1 cellular context compared by ENCODE assay signal in the genomic region with DNA sequence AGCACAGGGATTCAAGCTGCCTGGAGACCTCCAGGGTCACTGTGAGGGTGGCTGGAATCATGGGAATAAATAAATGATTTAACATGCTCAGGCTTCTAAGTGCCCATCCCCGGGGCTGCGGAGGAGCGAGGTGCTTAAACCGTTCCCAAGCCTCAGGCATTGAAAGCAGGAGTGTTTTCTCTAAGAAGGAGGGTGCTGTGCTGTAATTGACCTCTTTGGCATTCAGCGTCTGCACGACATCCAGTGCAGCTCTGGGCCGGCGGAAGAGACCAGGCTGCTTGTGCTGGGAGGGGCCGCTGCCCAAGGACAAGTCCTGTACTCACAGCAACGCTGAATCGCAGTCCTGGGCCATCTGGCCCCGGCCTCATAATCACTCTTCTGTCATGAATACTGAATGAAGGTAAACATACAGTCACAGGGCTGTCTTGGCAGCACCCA.
A peak's percentile ranks its signal among the peaks of the same experiment; 100 is the strongest.
TF ChIP-seq lines count a peak whose summit lies in the region.

No MANE protein-coding gene starts in this region.

TF ChIP-seq in HepG2, 621 proteins besides CTCF, POLR2A, EP300 and RAD21 (continued from another document and continues in another):
- TF ChIP-seq, protein P1, sequence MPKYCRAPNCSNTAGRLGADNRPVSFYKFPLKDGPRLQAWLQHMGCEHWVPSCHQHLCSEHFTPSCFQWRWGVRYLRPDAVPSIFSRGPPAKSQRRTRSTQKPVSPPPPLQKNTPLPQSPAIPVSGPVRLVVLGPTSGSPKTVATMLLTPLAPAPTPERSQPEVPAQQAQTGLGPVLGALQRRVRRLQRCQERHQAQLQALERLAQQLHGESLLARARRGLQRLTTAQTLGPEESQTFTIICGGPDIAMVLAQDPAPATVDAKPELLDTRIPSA (CRISPR knock-in tag; IDR thresholded peaks at IDR 0.05; ENCODE audit: borderline replicate concordance), result no peak
- TF ChIP-seq RELA (CRISPR knock-in tag; IDR thresholded peaks at IDR 0.05), result no peak
- TF ChIP-seq ZMYM4 (CRISPR knock-in tag; IDR thresholded peaks at IDR 0.05), result no peak
- TF ChIP-seq ZNF253 (CRISPR knock-in tag; IDR thresholded peaks at IDR 0.05; ENCODE audit: borderline replicate concordance), result no peak
- TF ChIP-seq, protein P2, sequence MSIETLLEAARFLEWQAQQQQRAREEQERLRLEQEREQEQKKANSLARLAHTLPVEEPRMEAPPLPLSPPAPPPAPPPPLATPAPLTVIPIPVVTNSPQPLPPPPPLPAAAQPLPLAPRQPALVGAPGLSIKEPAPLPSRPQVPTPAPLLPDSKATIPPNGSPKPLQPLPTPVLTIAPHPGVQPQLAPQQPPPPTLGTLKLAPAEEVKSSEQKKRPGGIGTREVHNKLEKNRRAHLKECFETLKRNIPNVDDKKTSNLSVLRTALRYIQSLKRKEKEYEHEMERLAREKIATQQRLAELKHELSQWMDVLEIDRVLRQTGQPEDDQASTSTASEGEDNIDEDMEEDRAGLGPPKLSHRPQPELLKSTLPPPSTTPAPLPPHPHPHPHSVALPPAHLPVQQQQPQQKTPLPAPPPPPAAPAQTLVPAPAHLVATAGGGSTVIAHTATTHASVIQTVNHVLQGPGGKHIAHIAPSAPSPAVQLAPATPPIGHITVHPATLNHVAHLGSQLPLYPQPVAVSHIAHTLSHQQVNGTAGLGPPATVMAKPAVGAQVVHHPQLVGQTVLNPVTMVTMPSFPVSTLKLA (IDR thresholded peaks at IDR 0.05), result no peak
- no peak for TF ChIP-seq ZNF282 (IDR thresholded peaks at IDR 0.05; ENCODE audit: partially characterized antibody)
- TF ChIP-seq ZNF180 (CRISPR knock-in tag; IDR thresholded peaks at IDR 0.05; ENCODE audit: borderline replicate concordance, low read depth), result no peak
- TF ChIP-seq NR1H2 (CRISPR knock-in tag; IDR thresholded peaks at IDR 0.05; ENCODE audit: borderline replicate concordance, low read depth), result no peak
- TF ChIP-seq, protein P3, sequence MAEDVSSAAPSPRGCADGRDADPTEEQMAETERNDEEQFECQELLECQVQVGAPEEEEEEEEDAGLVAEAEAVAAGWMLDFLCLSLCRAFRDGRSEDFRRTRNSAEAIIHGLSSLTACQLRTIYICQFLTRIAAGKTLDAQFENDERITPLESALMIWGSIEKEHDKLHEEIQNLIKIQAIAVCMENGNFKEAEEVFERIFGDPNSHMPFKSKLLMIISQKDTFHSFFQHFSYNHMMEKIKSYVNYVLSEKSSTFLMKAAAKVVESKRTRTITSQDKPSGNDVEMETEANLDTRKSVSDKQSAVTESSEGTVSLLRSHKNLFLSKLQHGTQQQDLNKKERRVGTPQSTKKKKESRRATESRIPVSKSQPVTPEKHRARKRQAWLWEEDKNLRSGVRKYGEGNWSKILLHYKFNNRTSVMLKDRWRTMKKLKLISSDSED (CRISPR knock-in tag; IDR thresholded peaks at IDR 0.05), result no peak
- no peak for TF ChIP-seq ZNF33B (CRISPR knock-in tag; IDR thresholded peaks at IDR 0.05)
- TF ChIP-seq, protein P4, sequence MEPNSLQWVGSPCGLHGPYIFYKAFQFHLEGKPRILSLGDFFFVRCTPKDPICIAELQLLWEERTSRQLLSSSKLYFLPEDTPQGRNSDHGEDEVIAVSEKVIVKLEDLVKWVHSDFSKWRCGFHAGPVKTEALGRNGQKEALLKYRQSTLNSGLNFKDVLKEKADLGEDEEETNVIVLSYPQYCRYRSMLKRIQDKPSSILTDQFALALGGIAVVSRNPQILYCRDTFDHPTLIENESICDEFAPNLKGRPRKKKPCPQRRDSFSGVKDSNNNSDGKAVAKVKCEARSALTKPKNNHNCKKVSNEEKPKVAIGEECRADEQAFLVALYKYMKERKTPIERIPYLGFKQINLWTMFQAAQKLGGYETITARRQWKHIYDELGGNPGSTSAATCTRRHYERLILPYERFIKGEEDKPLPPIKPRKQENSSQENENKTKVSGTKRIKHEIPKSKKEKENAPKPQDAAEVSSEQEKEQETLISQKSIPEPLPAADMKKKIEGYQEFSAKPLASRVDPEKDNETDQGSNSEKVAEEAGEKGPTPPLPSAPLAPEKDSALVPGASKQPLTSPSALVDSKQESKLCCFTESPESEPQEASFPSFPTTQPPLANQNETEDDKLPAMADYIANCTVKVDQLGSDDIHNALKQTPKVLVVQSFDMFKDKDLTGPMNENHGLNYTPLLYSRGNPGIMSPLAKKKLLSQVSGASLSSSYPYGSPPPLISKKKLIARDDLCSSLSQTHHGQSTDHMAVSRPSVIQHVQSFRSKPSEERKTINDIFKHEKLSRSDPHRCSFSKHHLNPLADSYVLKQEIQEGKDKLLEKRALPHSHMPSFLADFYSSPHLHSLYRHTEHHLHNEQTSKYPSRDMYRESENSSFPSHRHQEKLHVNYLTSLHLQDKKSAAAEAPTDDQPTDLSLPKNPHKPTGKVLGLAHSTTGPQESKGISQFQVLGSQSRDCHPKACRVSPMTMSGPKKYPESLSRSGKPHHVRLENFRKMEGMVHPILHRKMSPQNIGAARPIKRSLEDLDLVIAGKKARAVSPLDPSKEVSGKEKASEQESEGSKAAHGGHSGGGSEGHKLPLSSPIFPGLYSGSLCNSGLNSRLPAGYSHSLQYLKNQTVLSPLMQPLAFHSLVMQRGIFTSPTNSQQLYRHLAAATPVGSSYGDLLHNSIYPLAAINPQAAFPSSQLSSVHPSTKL (CRISPR knock-in tag; IDR thresholded peaks at IDR 0.05), result peak; percentile 82
- TF ChIP-seq ZNF337 (CRISPR knock-in tag; IDR thresholded peaks at IDR 0.05; ENCODE audit: borderline replicate concordance, low read depth), result no peak
- TF ChIP-seq ZNF766 (CRISPR knock-in tag; IDR thresholded peaks at IDR 0.05; ENCODE audit: borderline replicate concordance), result no peak
- TF ChIP-seq, protein P5, sequence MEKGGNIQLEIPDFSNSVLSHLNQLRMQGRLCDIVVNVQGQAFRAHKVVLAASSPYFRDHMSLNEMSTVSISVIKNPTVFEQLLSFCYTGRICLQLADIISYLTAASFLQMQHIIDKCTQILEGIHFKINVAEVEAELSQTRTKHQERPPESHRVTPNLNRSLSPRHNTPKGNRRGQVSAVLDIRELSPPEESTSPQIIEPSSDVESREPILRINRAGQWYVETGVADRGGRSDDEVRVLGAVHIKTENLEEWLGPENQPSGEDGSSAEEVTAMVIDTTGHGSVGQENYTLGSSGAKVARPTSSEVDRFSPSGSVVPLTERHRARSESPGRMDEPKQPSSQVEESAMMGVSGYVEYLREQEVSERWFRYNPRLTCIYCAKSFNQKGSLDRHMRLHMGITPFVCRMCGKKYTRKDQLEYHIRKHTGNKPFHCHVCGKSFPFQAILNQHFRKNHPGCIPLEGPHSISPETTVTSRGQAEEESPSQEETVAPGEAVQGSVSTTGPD (CRISPR knock-in tag; IDR thresholded peaks at IDR 0.05), result no peak
- TF ChIP-seq ZNF629 (CRISPR knock-in tag; conservative IDR thresholded peaks at IDR 0.05), result no peak
- no peak for TF ChIP-seq HES4 (CRISPR knock-in tag; IDR thresholded peaks at IDR 0.05; ENCODE audit: borderline replicate concordance)
- peak; percentile 47 for TF ChIP-seq GABPB1 (CRISPR knock-in tag; IDR thresholded peaks at IDR 0.05)
- TF ChIP-seq, protein P6, sequence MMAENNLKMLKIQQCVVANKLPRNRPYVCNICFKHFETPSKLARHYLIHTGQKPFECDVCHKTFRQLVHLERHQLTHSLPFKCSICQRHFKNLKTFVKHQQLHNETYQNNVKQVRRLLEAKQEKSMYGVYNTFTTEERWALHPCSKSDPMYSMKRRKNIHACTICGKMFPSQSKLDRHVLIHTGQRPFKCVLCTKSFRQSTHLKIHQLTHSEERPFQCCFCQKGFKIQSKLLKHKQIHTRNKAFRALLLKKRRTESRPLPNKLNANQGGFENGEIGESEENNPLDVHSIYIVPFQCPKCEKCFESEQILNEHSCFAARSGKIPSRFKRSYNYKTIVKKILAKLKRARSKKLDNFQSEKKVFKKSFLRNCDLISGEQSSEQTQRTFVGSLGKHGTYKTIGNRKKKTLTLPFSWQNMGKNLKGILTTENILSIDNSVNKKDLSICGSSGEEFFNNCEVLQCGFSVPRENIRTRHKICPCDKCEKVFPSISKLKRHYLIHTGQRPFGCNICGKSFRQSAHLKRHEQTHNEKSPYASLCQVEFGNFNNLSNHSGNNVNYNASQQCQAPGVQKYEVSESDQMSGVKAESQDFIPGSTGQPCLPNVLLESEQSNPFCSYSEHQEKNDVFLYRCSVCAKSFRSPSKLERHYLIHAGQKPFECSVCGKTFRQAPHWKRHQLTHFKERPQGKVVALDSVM (CRISPR knock-in tag; IDR thresholded peaks at IDR 0.05), result no peak
- TF ChIP-seq, protein P7, sequence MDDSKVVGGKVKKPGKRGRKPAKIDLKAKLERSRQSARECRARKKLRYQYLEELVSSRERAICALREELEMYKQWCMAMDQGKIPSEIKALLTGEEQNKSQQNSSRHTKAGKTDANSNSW (CRISPR knock-in tag; IDR thresholded peaks at IDR 0.05; ENCODE audit: borderline replicate concordance), result no peak
- TF ChIP-seq SRSF4 (IDR thresholded peaks at IDR 0.05; ENCODE audit: low read depth, low read length, poor library complexity, severe bottlenecking), result no peak
- peak; percentile 46; the same call in 1 of the 2 replicates for TF ChIP-seq HDAC2 (CRISPR knock-in tag; IDR thresholded peaks at IDR 0.05)
- TF ChIP-seq SALL1 (CRISPR knock-in tag; IDR thresholded peaks at IDR 0.05), result peak; percentile 79
- TF ChIP-seq, protein P8, sequence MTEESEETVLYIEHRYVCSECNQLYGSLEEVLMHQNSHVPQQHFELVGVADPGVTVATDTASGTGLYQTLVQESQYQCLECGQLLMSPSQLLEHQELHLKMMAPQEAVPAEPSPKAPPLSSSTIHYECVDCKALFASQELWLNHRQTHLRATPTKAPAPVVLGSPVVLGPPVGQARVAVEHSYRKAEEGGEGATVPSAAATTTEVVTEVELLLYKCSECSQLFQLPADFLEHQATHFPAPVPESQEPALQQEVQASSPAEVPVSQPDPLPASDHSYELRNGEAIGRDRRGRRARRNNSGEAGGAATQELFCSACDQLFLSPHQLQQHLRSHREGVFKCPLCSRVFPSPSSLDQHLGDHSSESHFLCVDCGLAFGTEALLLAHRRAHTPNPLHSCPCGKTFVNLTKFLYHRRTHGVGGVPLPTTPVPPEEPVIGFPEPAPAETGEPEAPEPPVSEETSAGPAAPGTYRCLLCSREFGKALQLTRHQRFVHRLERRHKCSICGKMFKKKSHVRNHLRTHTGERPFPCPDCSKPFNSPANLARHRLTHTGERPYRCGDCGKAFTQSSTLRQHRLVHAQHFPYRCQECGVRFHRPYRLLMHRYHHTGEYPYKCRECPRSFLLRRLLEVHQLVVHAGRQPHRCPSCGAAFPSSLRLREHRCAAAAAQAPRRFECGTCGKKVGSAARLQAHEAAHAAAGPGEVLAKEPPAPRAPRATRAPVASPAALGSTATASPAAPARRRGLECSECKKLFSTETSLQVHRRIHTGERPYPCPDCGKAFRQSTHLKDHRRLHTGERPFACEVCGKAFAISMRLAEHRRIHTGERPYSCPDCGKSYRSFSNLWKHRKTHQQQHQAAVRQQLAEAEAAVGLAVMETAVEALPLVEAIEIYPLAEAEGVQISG (CRISPR knock-in tag; IDR thresholded peaks at IDR 0.05), result no peak
- no peak for TF ChIP-seq FOXA1 (IDR thresholded peaks at IDR 0.05)
- peak; percentile 31; the same call in 1 of the 2 replicates for TF ChIP-seq FOXA1 (CRISPR knock-in tag; IDR thresholded peaks at IDR 0.05)
- TF ChIP-seq, protein P9, sequence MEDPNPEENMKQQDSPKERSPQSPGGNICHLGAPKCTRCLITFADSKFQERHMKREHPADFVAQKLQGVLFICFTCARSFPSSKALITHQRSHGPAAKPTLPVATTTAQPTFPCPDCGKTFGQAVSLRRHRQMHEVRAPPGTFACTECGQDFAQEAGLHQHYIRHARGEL (CRISPR knock-in tag; IDR thresholded peaks at IDR 0.05), result no peak
- TF ChIP-seq NR2F6 (IDR thresholded peaks at IDR 0.05), result peak; percentile 22; the same call in 1 of the 2 replicates
- TF ChIP-seq NR2F6 (CRISPR knock-in tag; IDR thresholded peaks at IDR 0.05), result peak; percentile 75
- TF ChIP-seq SOX5 (CRISPR knock-in tag; IDR thresholded peaks at IDR 0.05; ENCODE audit: borderline replicate concordance), result peak; percentile 42; the same call in 1 of the 2 replicates
- TF ChIP-seq, protein P10, sequence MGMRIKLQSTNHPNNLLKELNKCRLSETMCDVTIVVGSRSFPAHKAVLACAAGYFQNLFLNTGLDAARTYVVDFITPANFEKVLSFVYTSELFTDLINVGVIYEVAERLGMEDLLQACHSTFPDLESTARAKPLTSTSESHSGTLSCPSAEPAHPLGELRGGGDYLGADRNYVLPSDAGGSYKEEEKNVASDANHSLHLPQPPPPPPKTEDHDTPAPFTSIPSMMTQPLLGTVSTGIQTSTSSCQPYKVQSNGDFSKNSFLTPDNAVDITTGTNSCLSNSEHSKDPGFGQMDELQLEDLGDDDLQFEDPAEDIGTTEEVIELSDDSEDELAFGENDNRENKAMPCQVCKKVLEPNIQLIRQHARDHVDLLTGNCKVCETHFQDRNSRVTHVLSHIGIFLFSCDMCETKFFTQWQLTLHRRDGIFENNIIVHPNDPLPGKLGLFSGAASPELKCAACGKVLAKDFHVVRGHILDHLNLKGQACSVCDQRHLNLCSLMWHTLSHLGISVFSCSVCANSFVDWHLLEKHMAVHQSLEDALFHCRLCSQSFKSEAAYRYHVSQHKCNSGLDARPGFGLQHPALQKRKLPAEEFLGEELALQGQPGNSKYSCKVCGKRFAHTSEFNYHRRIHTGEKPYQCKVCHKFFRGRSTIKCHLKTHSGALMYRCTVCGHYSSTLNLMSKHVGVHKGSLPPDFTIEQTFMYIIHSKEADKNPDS (CRISPR knock-in tag; IDR thresholded peaks at IDR 0.05), result no peak
- TF ChIP-seq, protein P11, sequence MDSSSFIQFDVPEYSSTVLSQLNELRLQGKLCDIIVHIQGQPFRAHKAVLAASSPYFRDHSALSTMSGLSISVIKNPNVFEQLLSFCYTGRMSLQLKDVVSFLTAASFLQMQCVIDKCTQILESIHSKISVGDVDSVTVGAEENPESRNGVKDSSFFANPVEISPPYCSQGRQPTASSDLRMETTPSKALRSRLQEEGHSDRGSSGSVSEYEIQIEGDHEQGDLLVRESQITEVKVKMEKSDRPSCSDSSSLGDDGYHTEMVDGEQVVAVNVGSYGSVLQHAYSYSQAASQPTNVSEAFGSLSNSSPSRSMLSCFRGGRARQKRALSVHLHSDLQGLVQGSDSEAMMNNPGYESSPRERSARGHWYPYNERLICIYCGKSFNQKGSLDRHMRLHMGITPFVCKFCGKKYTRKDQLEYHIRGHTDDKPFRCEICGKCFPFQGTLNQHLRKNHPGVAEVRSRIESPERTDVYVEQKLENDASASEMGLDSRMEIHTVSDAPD (CRISPR knock-in tag; IDR thresholded peaks at IDR 0.05), result no peak
- TF ChIP-seq ELF1 (CRISPR knock-in tag; IDR thresholded peaks at IDR 0.05), result no peak
- TF ChIP-seq, protein P12, sequence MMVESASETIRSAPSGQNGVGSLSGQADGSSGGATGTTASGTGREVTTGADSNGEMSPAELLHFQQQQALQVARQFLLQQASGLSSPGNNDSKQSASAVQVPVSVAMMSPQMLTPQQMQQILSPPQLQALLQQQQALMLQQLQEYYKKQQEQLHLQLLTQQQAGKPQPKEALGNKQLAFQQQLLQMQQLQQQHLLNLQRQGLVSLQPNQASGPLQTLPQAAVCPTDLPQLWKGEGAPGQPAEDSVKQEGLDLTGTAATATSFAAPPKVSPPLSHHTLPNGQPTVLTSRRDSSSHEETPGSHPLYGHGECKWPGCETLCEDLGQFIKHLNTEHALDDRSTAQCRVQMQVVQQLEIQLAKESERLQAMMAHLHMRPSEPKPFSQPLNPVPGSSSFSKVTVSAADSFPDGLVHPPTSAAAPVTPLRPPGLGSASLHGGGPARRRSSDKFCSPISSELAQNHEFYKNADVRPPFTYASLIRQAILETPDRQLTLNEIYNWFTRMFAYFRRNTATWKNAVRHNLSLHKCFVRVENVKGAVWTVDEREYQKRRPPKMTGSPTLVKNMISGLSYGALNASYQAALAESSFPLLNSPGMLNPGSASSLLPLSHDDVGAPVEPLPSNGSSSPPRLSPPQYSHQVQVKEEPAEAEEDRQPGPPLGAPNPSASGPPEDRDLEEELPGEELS (CRISPR knock-in tag; IDR thresholded peaks at IDR 0.05), result peak; percentile 45; the same call in 1 of the 2 replicates
